ENCODE assay signal across 18 cellular contexts in genomic region chr5:130896636-130897035, GRCh38.
DNase-seq lines count a peak whose midpoint lies in the region; ATAC-seq, FAIRE-seq and TF ChIP-seq lines count a peak whose summit lies in the region.
"Had no signal": no experiment of that assay in that cellular context is flagged by ENCODE, and none has a peak within 500 bp of the region (broad histone marks: within the 10 kb centered on the region; RNA-seq: fewer than 3 reads in every experiment).

No MANE protein-coding gene starts in this region.

- peak overlapping the region; percentile 63; the same call in 1 of the 2 replicates for H3K9ac ChIP-seq in ES-I3 (ENCODE audit: low read depth, low read length)
- H3K9ac ChIP-seq: KMS-11 had no signal

- no peak for ATAC-seq in pancreas
- no peak for ATAC-seq in HG02678 (IDR thresholded peaks at IDR 0.05; ENCODE audit: unreplicated experiment)
- ATAC-seq: T-cell had no signal

- H3K27ac ChIP-seq in pancreas: no peak overlapping the region
- H3K27ac ChIP-seq: KMS-11 had no signal

- H3K36me3 ChIP-seq in ES-I3 (ENCODE audit: insufficient read depth, low read length) (no peaks in the 10 kb centered on the region), pancreas (no peaks in the 10 kb centered on the region)
- H3K36me3 ChIP-seq: BE2C had no signal

- H3K4me1 ChIP-seq in ES-I3 (ENCODE audit: insufficient read depth, low read length) (no peaks in the 10 kb centered on the region), pancreas (no peaks in the 10 kb centered on the region)
- H3K4me1 ChIP-seq: BE2C had no signal

- no peaks in the 10 kb centered on the region for H3K9me3 ChIP-seq in ES-I3 (ENCODE audit: control insufficient read depth, insufficient read depth, low read length)
- H3K9me3 ChIP-seq in pancreas: no peaks in the 10 kb centered on the region
- H3K9me3 ChIP-seq: BE2C had no signal

- WGBS in pancreas, 2 donors: 67 to 76% methylated on average over 2 of the region's 2 CpGs

- H3K4me3 ChIP-seq in pancreas: no peak overlapping the region

- H3K36me3 Mint-ChIP-seq in chondrocyte (ENCODE audit: low read depth): peaks cover 6% of the 10 kb centered on the region
- H3K36me3 Mint-ChIP-seq: CD4-positive, alpha-beta memory T cell had no signal

- no peaks in the 10 kb centered on the region for H3K27me3 ChIP-seq in pancreas
- H3K27me3 ChIP-seq: BE2C had no signal

- FAIRE-seq in pancreas (lab: Jason Lieb, UNC): peak; percentile 29
- FAIRE-seq: D721Med, G401.6 had no signal

- TF ChIP-seq CTCF in chondrocyte (IDR thresholded peaks at IDR 0.05) (no peak), pancreas (IDR thresholded peaks at IDR 0.05) (no peak)

- DNase-seq in NCI-H748 treated with DMSO at 0.1 percent for 48 hours (lab: John Stamatoyannopoulos, UW): peak; percentile 5
- no peak for DNase-seq in chondrocyte (ENCODE audit: low spot score)
- DNase-seq in pancreas: no peak
- no peak for DNase-seq in NCI-H446 treated with DMSO at 0.1 percent for 48 hours (lab: John Stamatoyannopoulos, UW)
- no peak for DNase-seq in CD1c-positive myeloid dendritic cell (ENCODE audit: extremely low spot score)
- DNase-seq: BE2C; CD4-positive, alpha-beta memory T cell; MM.1S; NCI-H1092 treated with DMSO at 0.1 percent for 48 hours; NCI-H2081 treated with DMSO at 0.1 percent for 48 hours; NK-92 treated with Interleukin-12 subunit alpha and Interleukin-12 subunit beta, amount 100 ng/mL, for 24 hours; OCI-M1; T-cell had no signal

- H3K4me1 Mint-ChIP-seq in chondrocyte (ENCODE audit: low read depth): no peaks in the 10 kb centered on the region
- H3K4me1 Mint-ChIP-seq: CD4-positive, alpha-beta memory T cell; T-cell had no signal

- intact Hi-C loops in pancreas (cut with DNase I): no loop called here

- no peak overlapping the region for H3K27ac Mint-ChIP-seq in chondrocyte (ENCODE audit: unreplicated experiment)
- H3K27ac Mint-ChIP-seq: CD4-positive, alpha-beta memory T cell; T-cell had no signal

- H3K9me3 Mint-ChIP-seq in chondrocyte (ENCODE audit: low read depth): peaks cover 23% of the 10 kb centered on the region

- peak overlapping the region; percentile 74 for H3K4me3 Mint-ChIP-seq in chondrocyte (ENCODE audit: unreplicated experiment)
- H3K4me3 Mint-ChIP-seq: CD4-positive, alpha-beta memory T cell; T-cell had no signal

- peaks cover 2% of the 10 kb centered on the region for H3K27me3 Mint-ChIP-seq in chondrocyte (ENCODE audit: low read depth)
